ENCODE assay signal across 1 cellular context in the genomic region with DNA sequence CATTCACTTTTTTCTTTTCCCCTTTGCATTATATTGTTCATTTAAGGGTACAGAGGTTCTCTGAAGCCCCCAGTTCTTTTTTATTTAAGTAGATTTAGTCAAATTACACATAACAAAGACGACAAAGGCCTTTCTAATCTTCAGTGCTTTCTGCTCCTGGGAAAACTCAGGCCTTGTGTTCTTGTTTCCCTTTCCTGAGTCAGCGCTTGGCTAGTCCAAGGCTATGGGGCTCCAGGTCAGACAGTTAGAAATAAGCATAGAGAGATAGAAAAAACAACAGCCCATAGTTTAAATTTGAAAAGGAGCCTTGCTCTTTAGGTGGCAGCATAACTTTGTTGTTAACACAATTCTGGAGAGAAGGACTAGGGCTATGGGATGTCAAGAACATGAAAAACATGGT.
TF ChIP-seq lines count a peak whose summit lies in the region.

No MANE protein-coding gene starts in this region.

TF ChIP-seq in HCT116, 20 proteins besides CTCF, POLR2A, EP300 and RAD21 (continued from another document):
- TF ChIP-seq CEBPB (IDR thresholded peaks at IDR 0.05; ENCODE audit: low read depth) (no peak), EZH2 (IDR thresholded peaks at IDR 0.05) (no peak), ELF1 (IDR thresholded peaks at IDR 0.05; ENCODE audit: borderline replicate concordance, low read depth) (no peak), SRF (IDR thresholded peaks at IDR 0.05; ENCODE audit: low read depth) (no peak), YY1 (IDR thresholded peaks at IDR 0.05; ENCODE audit: extremely low read depth, insufficient replicate concordance, low read depth, low read length) (no peak), JUND (IDR thresholded peaks at IDR 0.05) (no peak), TCF7L2 (IDR thresholded peaks at IDR 0.05; ENCODE audit: borderline replicate concordance, extremely low read depth, insufficient read depth, insufficient read length) (no peak), SP1 (IDR thresholded peaks at IDR 0.05; ENCODE audit: low read depth) (no peak), ZFX (IDR thresholded peaks at IDR 0.05) (no peak), POLR2AphosphoS5 (IDR thresholded peaks at IDR 0.05; ENCODE audit: low read depth, low read length) (no peak)
- TF ChIP-seq, protein P1, sequence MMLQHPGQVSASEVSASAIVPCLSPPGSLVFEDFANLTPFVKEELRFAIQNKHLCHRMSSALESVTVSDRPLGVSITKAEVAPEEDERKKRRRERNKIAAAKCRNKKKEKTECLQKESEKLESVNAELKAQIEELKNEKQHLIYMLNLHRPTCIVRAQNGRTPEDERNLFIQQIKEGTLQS (IDR thresholded peaks at IDR 0.05), result no peak
- TF ChIP-seq, protein P2, sequence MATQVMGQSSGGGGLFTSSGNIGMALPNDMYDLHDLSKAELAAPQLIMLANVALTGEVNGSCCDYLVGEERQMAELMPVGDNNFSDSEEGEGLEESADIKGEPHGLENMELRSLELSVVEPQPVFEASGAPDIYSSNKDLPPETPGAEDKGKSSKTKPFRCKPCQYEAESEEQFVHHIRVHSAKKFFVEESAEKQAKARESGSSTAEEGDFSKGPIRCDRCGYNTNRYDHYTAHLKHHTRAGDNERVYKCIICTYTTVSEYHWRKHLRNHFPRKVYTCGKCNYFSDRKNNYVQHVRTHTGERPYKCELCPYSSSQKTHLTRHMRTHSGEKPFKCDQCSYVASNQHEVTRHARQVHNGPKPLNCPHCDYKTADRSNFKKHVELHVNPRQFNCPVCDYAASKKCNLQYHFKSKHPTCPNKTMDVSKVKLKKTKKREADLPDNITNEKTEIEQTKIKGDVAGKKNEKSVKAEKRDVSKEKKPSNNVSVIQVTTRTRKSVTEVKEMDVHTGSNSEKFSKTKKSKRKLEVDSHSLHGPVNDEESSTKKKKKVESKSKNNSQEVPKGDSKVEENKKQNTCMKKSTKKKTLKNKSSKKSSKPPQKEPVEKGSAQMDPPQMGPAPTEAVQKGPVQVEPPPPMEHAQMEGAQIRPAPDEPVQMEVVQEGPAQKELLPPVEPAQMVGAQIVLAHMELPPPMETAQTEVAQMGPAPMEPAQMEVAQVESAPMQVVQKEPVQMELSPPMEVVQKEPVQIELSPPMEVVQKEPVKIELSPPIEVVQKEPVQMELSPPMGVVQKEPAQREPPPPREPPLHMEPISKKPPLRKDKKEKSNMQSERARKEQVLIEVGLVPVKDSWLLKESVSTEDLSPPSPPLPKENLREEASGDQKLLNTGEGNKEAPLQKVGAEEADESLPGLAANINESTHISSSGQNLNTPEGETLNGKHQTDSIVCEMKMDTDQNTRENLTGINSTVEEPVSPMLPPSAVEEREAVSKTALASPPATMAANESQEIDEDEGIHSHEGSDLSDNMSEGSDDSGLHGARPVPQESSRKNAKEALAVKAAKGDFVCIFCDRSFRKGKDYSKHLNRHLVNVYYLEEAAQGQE (IDR thresholded peaks at IDR 0.05; ENCODE audit: low read depth), result no peak
- TF ChIP-seq, protein P3, sequence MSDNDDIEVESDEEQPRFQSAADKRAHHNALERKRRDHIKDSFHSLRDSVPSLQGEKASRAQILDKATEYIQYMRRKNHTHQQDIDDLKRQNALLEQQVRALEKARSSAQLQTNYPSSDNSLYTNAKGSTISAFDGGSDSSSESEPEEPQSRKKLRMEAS (IDR thresholded peaks at IDR 0.05), result no peak
